In the genomic region with DNA sequence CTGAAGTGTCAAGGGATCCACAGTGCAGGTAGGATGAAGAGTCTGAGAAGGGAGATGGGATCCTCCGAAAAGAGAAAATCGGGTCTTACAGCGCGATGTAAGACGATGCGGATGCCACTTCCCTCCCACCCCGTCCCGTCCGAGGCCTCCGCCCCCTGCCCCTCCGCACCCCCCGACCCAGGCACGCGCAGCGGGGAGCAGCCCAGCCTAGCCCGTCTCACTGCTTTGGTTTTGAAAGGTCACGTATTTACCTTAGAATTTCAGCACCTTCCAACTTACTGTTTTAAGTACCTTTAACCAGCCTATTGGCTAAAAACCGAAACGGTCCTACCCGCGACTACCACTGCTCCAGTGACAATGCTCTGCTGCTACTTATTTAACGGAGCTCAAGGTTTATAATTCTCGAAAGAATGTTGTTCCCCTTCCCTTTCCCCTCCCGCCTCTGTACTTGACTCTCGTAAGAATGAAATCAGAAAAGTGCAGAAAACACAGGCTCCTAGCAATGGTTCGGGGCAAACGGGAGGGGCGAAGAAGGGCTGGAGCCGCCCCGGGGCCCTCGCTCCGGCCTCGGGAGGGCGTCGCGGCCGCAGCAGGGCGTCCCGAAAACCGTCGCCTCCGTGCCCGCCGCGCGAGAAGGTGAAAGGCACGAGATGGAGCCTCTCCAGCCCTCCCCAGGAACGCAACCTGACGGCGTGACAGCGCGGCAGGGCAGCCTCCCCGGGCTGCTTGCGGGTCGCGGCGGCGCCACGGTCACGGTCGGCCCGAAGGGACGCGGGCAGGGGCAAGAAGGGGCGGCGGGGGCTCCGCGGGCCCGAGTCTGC, we compare ENCODE assay signal across 8 cellular contexts. TPM values are rescaled to one million over a fixed set of nuclear protein-coding genes. Genes with fewer than 3 reads are reported as not detected.
DNase-seq lines count a peak whose midpoint lies in the region; ATAC-seq and TF ChIP-seq lines count a peak whose summit lies in the region.

No MANE protein-coding gene starts in this region.

- peak overlapping the region; percentile 86 to 92 for H3K27ac Mint-ChIP-seq in stimulated activated naive CD8-positive, alpha-beta T cell treated with anti-CD3 and anti-CD28 coated beads, Interleukin-15, amount 100 ng/mL, for 72 hours

- H3K9me3 Mint-ChIP-seq in stimulated activated naive CD8-positive, alpha-beta T cell treated with anti-CD3 and anti-CD28 coated beads, Interleukin-15, amount 100 ng/mL, for 72 hours = no peaks in the 10 kb centered on the region

- H3K4me1 Mint-ChIP-seq in stimulated activated naive CD8-positive, alpha-beta T cell treated with anti-CD3 and anti-CD28 coated beads, Interleukin-15, amount 100 ng/mL, for 72 hours = peaks cover 8% of the 10 kb centered on the region

- ATAC-seq in HG02759 (IDR thresholded peaks at IDR 0.05; ENCODE audit: unreplicated experiment) = peak; percentile 27
- peak; percentile 31 for ATAC-seq in stimulated activated naive CD8-positive, alpha-beta T cell treated with anti-CD3 and anti-CD28 coated beads, Interleukin-15, amount 100 ng/mL, for 72 hours

- H3K4me3 Mint-ChIP-seq in stimulated activated naive CD8-positive, alpha-beta T cell treated with anti-CD3 and anti-CD28 coated beads, Interleukin-15, amount 100 ng/mL, for 72 hours = peak overlapping the region; percentile 91 to 96

- peak overlapping the region; percentile 80 for H3K4me3 ChIP-seq in epithelial cell of esophagus (ENCODE audit: low read length)

- H3K27me3 Mint-ChIP-seq in stimulated activated naive CD8-positive, alpha-beta T cell treated with anti-CD3 and anti-CD28 coated beads, Interleukin-15, amount 100 ng/mL, for 72 hours = no peaks in the 10 kb centered on the region

- peak; percentile 57 to 77 (median 74) for DNase-seq in NCI-H1417 (lab: John Stamatoyannopoulos, UW)
- no peak for DNase-seq in NCI-H1417 treated with DMSO at 0.1 percent for 48 hours (lab: John Stamatoyannopoulos, UW)
- DNase-seq in NCI-H2107 (lab: John Stamatoyannopoulos, UW) = peak; percentile 8
- DNase-seq in activated CD8-positive, alpha-beta memory T cell treated with anti-CD3 and anti-CD28 coated beads, Interleukin-2, amount 50 U/mL, for 48 hours = peak; percentile 72
- DNase-seq in epithelial cell of esophagus (ENCODE audit: low read depth) = peak; percentile 23
- DNase-seq in mucosa of gallbladder (ENCODE audit: low spot score) = peak; percentile 26
- peak in 1 of 2 donors; percentile 42 for DNase-seq in stimulated activated naive CD8-positive, alpha-beta T cell treated with anti-CD3 and anti-CD28 coated beads, Interleukin-15, amount 100 ng/mL, for 72 hours

- peak; percentile 1 for TF ChIP-seq CTCF in epithelial cell of esophagus (IDR thresholded peaks at IDR 0.05; ENCODE audit: insufficient read depth, low read depth, low read length, missing control alignments)

RNA-seq across cellular contexts. Expression of gene TMEM50B, which starts 0.7 kb away (rescaled TPM):
- 95.0 TPM for total RNA-seq in mucosa of gallbladder

RNA-seq across cellular contexts. Expression of gene DNAJC28, which starts 12.4 kb away (rescaled TPM):
- total RNA-seq in mucosa of gallbladder = 2.8 TPM
